Comparison of ENCODE assay signal across 1 cellular context in the genomic region with DNA sequence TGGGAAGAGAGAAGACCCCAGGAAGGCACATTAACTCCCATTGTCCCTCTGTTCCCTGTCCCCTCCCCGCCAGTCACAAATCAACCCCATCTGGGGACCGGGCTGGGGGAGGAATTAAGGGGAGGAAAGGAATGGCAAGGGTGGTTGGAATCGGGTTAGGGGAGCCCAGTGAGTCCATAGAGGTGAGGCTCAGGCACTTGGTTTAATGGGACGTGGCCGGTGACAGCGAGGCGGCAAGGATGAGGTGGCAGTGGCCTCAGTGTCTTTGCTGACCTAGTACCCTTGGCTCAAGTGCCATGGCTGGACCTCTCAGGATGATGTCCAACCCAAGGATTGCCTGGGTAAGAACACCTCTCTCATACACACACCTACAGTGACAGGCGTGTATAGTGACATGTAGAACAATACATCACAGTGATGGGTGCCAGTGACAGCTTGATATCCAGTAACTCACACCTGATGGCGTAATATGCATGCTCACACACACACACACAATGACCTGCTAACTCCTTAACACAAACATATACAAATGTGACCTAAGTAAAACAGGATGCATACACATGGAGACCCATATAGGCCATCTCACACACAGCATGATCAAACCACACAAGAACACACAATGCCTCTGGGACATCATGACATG.
TF ChIP-seq lines count a peak whose summit lies in the region.

No MANE protein-coding gene starts in this region.

TF ChIP-seq in H1, 55 proteins besides CTCF, POLR2A, EP300 and RAD21:
- TF ChIP-seq MAX (IDR thresholded peaks at IDR 0.05) (no peak), CBX5 (IDR thresholded peaks at IDR 0.05; ENCODE audit: low read depth, low read length) (no peak), JUND (IDR thresholded peaks at IDR 0.05; ENCODE audit: low read length) (no peak), CTBP2 (IDR thresholded peaks at IDR 0.05; ENCODE audit: borderline replicate concordance, insufficient read depth, insufficient read length, low read length) (no peak), KDM4A (IDR thresholded peaks at IDR 0.05; ENCODE audit: low read depth, low read length, severe bottlenecking) (no peak), YY1 (IDR thresholded peaks at IDR 0.05; ENCODE audit: low read depth, low read length) (no peak), EGR1 (IDR thresholded peaks at IDR 0.05; ENCODE audit: borderline replicate concordance, low read depth, low read length) (no peak), BACH1 (IDR thresholded peaks at IDR 0.05; ENCODE audit: low read length) (no peak), NRF1 (IDR thresholded peaks at IDR 0.05; ENCODE audit: low read depth, low read length) (no peak), ATF2 (IDR thresholded peaks at IDR 0.05; ENCODE audit: low read length) (no peak)
